2 cellular contexts compared by ENCODE assay signal in the genomic region with DNA sequence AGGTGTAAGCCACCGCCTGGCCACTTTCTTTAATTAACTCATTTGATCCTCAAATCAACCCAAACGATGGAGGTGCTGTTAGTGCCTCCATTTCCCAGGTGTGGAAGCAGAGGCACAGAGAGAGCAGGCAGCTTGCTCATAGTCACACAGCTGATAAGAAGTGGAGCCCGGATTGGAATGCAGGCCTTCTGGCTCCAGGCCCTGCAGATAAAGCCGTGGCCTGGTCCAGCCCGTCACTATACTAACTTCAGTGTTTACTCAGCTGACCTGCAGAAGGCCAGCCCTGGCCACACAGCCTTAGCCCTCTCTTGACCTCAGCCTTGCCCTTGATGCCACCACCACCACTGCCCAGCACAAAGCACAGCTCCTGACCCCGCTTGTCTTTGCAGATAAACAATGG.
A peak's percentile ranks its signal among the peaks of the same experiment; 100 is the strongest.
TF ChIP-seq lines count a peak whose summit lies in the region.

No MANE protein-coding gene starts in this region.

TF ChIP-seq in HEK293, 187 proteins besides CTCF, POLR2A, EP300 and RAD21:
- no peak for TF ChIP-seq ZNF16 (tag by site-specific recombination; IDR thresholded peaks at IDR 0.05; ENCODE audit: low read depth)
- TF ChIP-seq ZNF768 (tag by site-specific recombination; IDR thresholded peaks at IDR 0.05) = 0 out of 2 replicates have a peak, but pooled peaks have one; percentile 28
TF ChIP-seq in HEK293: peak in this region for 1.

TF ChIP-seq in H1, 55 proteins besides CTCF, POLR2A, EP300 and RAD21:
- TF ChIP-seq CTBP2 (IDR thresholded peaks at IDR 0.05; ENCODE audit: borderline replicate concordance, insufficient read depth, insufficient read length, low read length) = no peak
- TF ChIP-seq TEAD4 (IDR thresholded peaks at IDR 0.05; ENCODE audit: low read depth, low read length) = no peak
- TF ChIP-seq CHD2 (IDR thresholded peaks at IDR 0.05; ENCODE audit: low read length) = no peak
- no peak for TF ChIP-seq TCF12 (IDR thresholded peaks at IDR 0.05; ENCODE audit: low read depth, low read length)
- no peak for TF ChIP-seq BRCA1 (IDR thresholded peaks at IDR 0.05; ENCODE audit: low read depth, low read length)
